18 cellular contexts compared by ENCODE assay signal in genomic region chr12:54603872-54604271, GRCh38. TPM values are rescaled to one million over a fixed set of nuclear protein-coding genes. Genes with fewer than 3 reads are reported as not detected.
"Had no signal": no experiment of that assay in that cellular context is flagged by ENCODE, and none has a peak within 500 bp of the region (broad histone marks: within the 10 kb centered on the region; RNA-seq: fewer than 3 reads in every experiment).

No MANE protein-coding gene starts in this region.

- H3K36me3 ChIP-seq: brain microvascular endothelial cell, cardiac muscle cell, MG63, Peyer's patch, SJSA1 had no signal

- H3K4me3 ChIP-seq: cardiac muscle cell, MG63, Peyer's patch, SJSA1 had no signal

- DNase-seq: activated B cell treated with CpG ODN at 0.5 μM for 24 hours, NCI-H1417 treated with DMSO at 0.1 percent for 48 hours, NCI-H510A had no signal

- H3K4me1 ChIP-seq: Peyer's patch, SJSA1 had no signal

- H3K27ac Mint-ChIP-seq: activated B cell treated with CpG ODN at 0.5 μM for 24 hours; activated CD4-positive, alpha-beta memory T cell treated with anti-CD3 and anti-CD28 coated beads for 36 hours; activated CD4-positive, alpha-beta T cell treated with anti-CD3 and anti-CD28 coated beads, Interleukin-2, amount 10 ng/mL, durations not matched to agents 7 days and 5 days; activated naive CD4-positive, alpha-beta T cell treated with anti-CD3 and anti-CD28 coated beads, Interleukin-2, amount 10 ng/mL, durations not matched to agents 7 days and 5 days; activated naive CD8-positive, alpha-beta T cell treated with anti-CD3 and anti-CD28 coated beads for 36 hours; activated T-cell treated with anti-CD3 and anti-CD28 coated beads, Interleukin-2, amount 50 U/mL, for 72 hours; activated T-helper 2 cell treated with anti-CD3 and anti-CD28 coated beads, Interferon-gamma antibody, Interleukin-2, Interleukin-4, amounts not matched to agents 10 μg/mL and 5 μg/mL and 100 μg/mL, durations not matched to agents 14 hours and 24 hours and 36 hours; T-helper 17 cell had no signal

- H3K27ac ChIP-seq: brain microvascular endothelial cell, cardiac muscle cell, Peyer's patch, RWPE1, SJSA1 had no signal

- H3K4me3 Mint-ChIP-seq: activated B cell treated with CpG ODN at 0.5 μM for 24 hours; activated CD4-positive, alpha-beta memory T cell treated with anti-CD3 and anti-CD28 coated beads for 36 hours; activated CD4-positive, alpha-beta T cell treated with anti-CD3 and anti-CD28 coated beads, Interleukin-2, amount 10 ng/mL, durations not matched to agents 7 days and 5 days; activated naive CD4-positive, alpha-beta T cell treated with anti-CD3 and anti-CD28 coated beads, Interleukin-2, amount 10 ng/mL, durations not matched to agents 7 days and 5 days; activated naive CD8-positive, alpha-beta T cell treated with anti-CD3 and anti-CD28 coated beads for 36 hours; activated T-cell treated with anti-CD3 and anti-CD28 coated beads, Interleukin-2, amount 50 U/mL, for 72 hours; T-helper 17 cell had no signal

- H3K27me3 ChIP-seq: brain microvascular endothelial cell, cardiac muscle cell, Peyer's patch, SJSA1 had no signal

- H3K9me3 ChIP-seq: MG63, Peyer's patch, SJSA1 had no signal

- H3K36me3 Mint-ChIP-seq: activated CD4-positive, alpha-beta memory T cell treated with anti-CD3 and anti-CD28 coated beads for 36 hours; activated naive CD4-positive, alpha-beta T cell treated with anti-CD3 and anti-CD28 coated beads, Interleukin-2, amount 10 ng/mL, durations not matched to agents 7 days and 5 days; activated naive CD8-positive, alpha-beta T cell treated with anti-CD3 and anti-CD28 coated beads for 36 hours had no signal

- H3K9me3 Mint-ChIP-seq: activated B cell treated with CpG ODN at 0.5 μM for 24 hours; activated CD4-positive, alpha-beta memory T cell treated with anti-CD3 and anti-CD28 coated beads for 36 hours; activated CD4-positive, alpha-beta T cell treated with anti-CD3 and anti-CD28 coated beads, Interleukin-2, amount 10 ng/mL, durations not matched to agents 7 days and 5 days; activated naive CD4-positive, alpha-beta T cell treated with anti-CD3 and anti-CD28 coated beads, Interleukin-2, amount 10 ng/mL, durations not matched to agents 7 days and 5 days; activated naive CD8-positive, alpha-beta T cell treated with anti-CD3 and anti-CD28 coated beads for 36 hours; activated T-cell treated with anti-CD3 and anti-CD28 coated beads, Interleukin-2, amount 50 U/mL, for 72 hours; activated T-helper 2 cell treated with anti-CD3 and anti-CD28 coated beads, Interferon-gamma antibody, Interleukin-2, Interleukin-4, amounts not matched to agents 10 μg/mL and 5 μg/mL and 100 μg/mL, durations not matched to agents 14 hours and 24 hours and 36 hours had no signal

RNA-seq across cellular contexts. Expression of gene PPP1R1A, which starts 15.4 kb away (rescaled TPM):
- total RNA-seq: activated B cell treated with CpG ODN at 0.5 μM for 24 hours; activated CD4-positive, alpha-beta memory T cell treated with anti-CD3 and anti-CD28 coated beads for 36 hours; activated CD4-positive, alpha-beta T cell treated with anti-CD3 and anti-CD28 coated beads, Interleukin-2, amount 10 ng/mL, durations not matched to agents 7 days and 5 days; activated CD8-positive, alpha-beta memory T cell treated with anti-CD3 and anti-CD28 coated beads for 36 hours; activated naive CD8-positive, alpha-beta T cell treated with anti-CD3 and anti-CD28 coated beads for 36 hours; activated T-cell treated with anti-CD3 and anti-CD28 coated beads, Interleukin-2, amount 50 U/mL, for 72 hours; activated T-helper 2 cell treated with anti-CD3 and anti-CD28 coated beads, Interferon-gamma antibody, Interleukin-2, Interleukin-4, amounts not matched to agents 10 μg/mL and 5 μg/mL and 100 μg/mL, durations not matched to agents 14 hours and 24 hours and 36 hours; SJSA1; T-helper 17 cell had no signal

RNA-seq across cellular contexts. Expression of gene LACRT, which starts 30.8 kb away (rescaled TPM):
- total RNA-seq: activated B cell treated with CpG ODN at 0.5 μM for 24 hours; activated CD4-positive, alpha-beta memory T cell treated with anti-CD3 and anti-CD28 coated beads for 36 hours; activated CD4-positive, alpha-beta T cell treated with anti-CD3 and anti-CD28 coated beads, Interleukin-2, amount 10 ng/mL, durations not matched to agents 7 days and 5 days; activated CD8-positive, alpha-beta memory T cell treated with anti-CD3 and anti-CD28 coated beads for 36 hours; activated naive CD8-positive, alpha-beta T cell treated with anti-CD3 and anti-CD28 coated beads for 36 hours; activated T-cell treated with anti-CD3 and anti-CD28 coated beads, Interleukin-2, amount 50 U/mL, for 72 hours; activated T-helper 2 cell treated with anti-CD3 and anti-CD28 coated beads, Interferon-gamma antibody, Interleukin-2, Interleukin-4, amounts not matched to agents 10 μg/mL and 5 μg/mL and 100 μg/mL, durations not matched to agents 14 hours and 24 hours and 36 hours; cardiac muscle cell; Peyer's patch; SJSA1; T-helper 17 cell had no signal
- polyA plus RNA-seq: adipose tissue, cardiac muscle cell had no signal

RNA-seq across cellular contexts. Expression of gene DCD, which starts 44.3 kb away (rescaled TPM):
- total RNA-seq: activated B cell treated with CpG ODN at 0.5 μM for 24 hours; activated CD4-positive, alpha-beta memory T cell treated with anti-CD3 and anti-CD28 coated beads for 36 hours; activated CD4-positive, alpha-beta T cell treated with anti-CD3 and anti-CD28 coated beads, Interleukin-2, amount 10 ng/mL, durations not matched to agents 7 days and 5 days; activated CD8-positive, alpha-beta memory T cell treated with anti-CD3 and anti-CD28 coated beads for 36 hours; activated naive CD8-positive, alpha-beta T cell treated with anti-CD3 and anti-CD28 coated beads for 36 hours; activated T-cell treated with anti-CD3 and anti-CD28 coated beads, Interleukin-2, amount 50 U/mL, for 72 hours; activated T-helper 2 cell treated with anti-CD3 and anti-CD28 coated beads, Interferon-gamma antibody, Interleukin-2, Interleukin-4, amounts not matched to agents 10 μg/mL and 5 μg/mL and 100 μg/mL, durations not matched to agents 14 hours and 24 hours and 36 hours; cardiac muscle cell; Peyer's patch; SJSA1; T-helper 17 cell had no signal
- polyA plus RNA-seq: adipose tissue had no signal

RNA-seq across cellular contexts. Expression of gene PDE1B, which starts 54.5 kb away (rescaled TPM):
- total RNA-seq: SJSA1 had no signal
